7 cellular contexts compared by ENCODE assay signal in genomic region chr2:64749446-64749845, GRCh38.
DNase-seq lines count a peak whose midpoint lies in the region; ATAC-seq lines count a peak whose summit lies in the region.

No MANE protein-coding gene starts in this region.

- peaks cover 29% of the 10 kb centered on the region for H3K27me3 ChIP-seq in iPS-15b (ENCODE audit: control insufficient read depth, insufficient read depth, low read length)

- H3K9ac ChIP-seq in iPS-15b (ENCODE audit: low read depth, low read length) = peak overlapping the region; percentile 81

- H3K27me3 Mint-ChIP-seq in activated CD8-positive, alpha-beta T cell treated with anti-CD3 and anti-CD28 coated beads, Interleukin-2, amount 10 ng/mL, durations not matched to agents 7 days and 5 days (ENCODE audit: low read depth) = no peaks in the 10 kb centered on the region
- H3K27me3 Mint-ChIP-seq in stimulated activated naive CD8-positive, alpha-beta T cell treated with anti-CD3 and anti-CD28 coated beads, Interleukin-15, amount 100 ng/mL, for 72 hours = no peaks in the 10 kb centered on the region

- peak; percentile 38 for DNase-seq in HT-29 (ENCODE audit: low spot score)
- no peak for DNase-seq in activated CD8-positive, alpha-beta T cell treated with anti-CD3 and anti-CD28 coated beads, Interleukin-2, amount 10 ng/mL, durations not matched to agents 7 days and 5 days
- no peak for DNase-seq in stimulated activated naive CD8-positive, alpha-beta T cell treated with anti-CD3 and anti-CD28 coated beads, Interleukin-15, amount 100 ng/mL, for 72 hours
- DNase-seq in T-helper 9 cell = no peak
- no peak for DNase-seq in NCI-H2196 treated with DMSO at 0.1 percent for 48 hours (lab: John Stamatoyannopoulos, UW; ENCODE audit: unreplicated experiment)
- DNase-seq in OCI-M2 (lab: John Stamatoyannopoulos, UW; ENCODE audit: unreplicated experiment) = no peak

- H3K4me1 Mint-ChIP-seq in activated CD8-positive, alpha-beta T cell treated with anti-CD3 and anti-CD28 coated beads, Interleukin-2, amount 10 ng/mL, durations not matched to agents 7 days and 5 days (ENCODE audit: low read depth) = peaks cover 31% of the 10 kb centered on the region
- H3K4me1 Mint-ChIP-seq in stimulated activated naive CD8-positive, alpha-beta T cell treated with anti-CD3 and anti-CD28 coated beads, Interleukin-15, amount 100 ng/mL, for 72 hours = peaks cover 29% of the 10 kb centered on the region

- H3K4me3 ChIP-seq in iPS-15b (ENCODE audit: low read depth, low read length) = peak overlapping the region; percentile 88

- POLR2A ChIA-PET in activated CD8-positive, alpha-beta T cell treated with anti-CD3 and anti-CD28 coated beads, Interleukin-2, amount 10 ng/mL, durations not matched to agents 7 days and 5 days (lab: Charles Lee) = interaction anchor here (0.7 to 6.1 kb wide), 12 partner anchors 11 to 225 kb away, joined by 3 to 144 read pairs (median 4); partner anchors contain the start of gene SERTAD2

- H3K4me1 ChIP-seq in iPS-15b (ENCODE audit: control insufficient read depth, insufficient read depth, low read length) = peaks cover 5% of the 10 kb centered on the region

- H3K4me3 Mint-ChIP-seq in activated CD8-positive, alpha-beta T cell treated with anti-CD3 and anti-CD28 coated beads, Interleukin-2, amount 10 ng/mL, durations not matched to agents 7 days and 5 days = peak overlapping the region; percentile 80
- peak overlapping the region; percentile 90 to 93 for H3K4me3 Mint-ChIP-seq in stimulated activated naive CD8-positive, alpha-beta T cell treated with anti-CD3 and anti-CD28 coated beads, Interleukin-15, amount 100 ng/mL, for 72 hours

- H3K9me3 ChIP-seq in iPS-15b (ENCODE audit: control insufficient read depth, insufficient read depth, low read length) = no peaks in the 10 kb centered on the region

- no peak for ATAC-seq in activated CD8-positive, alpha-beta T cell treated with anti-CD3 and anti-CD28 coated beads, Interleukin-2, amount 10 ng/mL, durations not matched to agents 7 days and 5 days
- no peak for ATAC-seq in stimulated activated naive CD8-positive, alpha-beta T cell treated with anti-CD3 and anti-CD28 coated beads, Interleukin-15, amount 100 ng/mL, for 72 hours

- no peaks in the 10 kb centered on the region for H3K9me3 Mint-ChIP-seq in activated CD8-positive, alpha-beta T cell treated with anti-CD3 and anti-CD28 coated beads, Interleukin-2, amount 10 ng/mL, durations not matched to agents 7 days and 5 days (ENCODE audit: insufficient read depth)
- no peaks in the 10 kb centered on the region for H3K9me3 Mint-ChIP-seq in stimulated activated naive CD8-positive, alpha-beta T cell treated with anti-CD3 and anti-CD28 coated beads, Interleukin-15, amount 100 ng/mL, for 72 hours

- peak overlapping the region; percentile 98 for H3K27ac Mint-ChIP-seq in activated CD8-positive, alpha-beta T cell treated with anti-CD3 and anti-CD28 coated beads, Interleukin-2, amount 10 ng/mL, durations not matched to agents 7 days and 5 days
- peak overlapping the region; percentile 98 to 99 for H3K27ac Mint-ChIP-seq in stimulated activated naive CD8-positive, alpha-beta T cell treated with anti-CD3 and anti-CD28 coated beads, Interleukin-15, amount 100 ng/mL, for 72 hours

- CTCF ChIA-PET in activated CD8-positive, alpha-beta T cell treated with anti-CD3 and anti-CD28 coated beads, Interleukin-2, amount 10 ng/mL, durations not matched to agents 7 days and 5 days (lab: Charles Lee) = interaction anchor here (1.2 to 15.9 kb wide), 14 partner anchors 11 to 262 kb away, joined by 3 to 276 read pairs (median 5); partner anchors contain the start of gene SERTAD2

- H3K36me3 ChIP-seq in iPS-15b (ENCODE audit: control insufficient read depth, insufficient read depth, low read length) = no peaks in the 10 kb centered on the region

- H3K36me3 Mint-ChIP-seq in activated CD8-positive, alpha-beta T cell treated with anti-CD3 and anti-CD28 coated beads, Interleukin-2, amount 10 ng/mL, durations not matched to agents 7 days and 5 days (ENCODE audit: low read depth) = peaks cover 2% of the 10 kb centered on the region
